ENCODE assay signal across 1 cellular context in the genomic region with DNA sequence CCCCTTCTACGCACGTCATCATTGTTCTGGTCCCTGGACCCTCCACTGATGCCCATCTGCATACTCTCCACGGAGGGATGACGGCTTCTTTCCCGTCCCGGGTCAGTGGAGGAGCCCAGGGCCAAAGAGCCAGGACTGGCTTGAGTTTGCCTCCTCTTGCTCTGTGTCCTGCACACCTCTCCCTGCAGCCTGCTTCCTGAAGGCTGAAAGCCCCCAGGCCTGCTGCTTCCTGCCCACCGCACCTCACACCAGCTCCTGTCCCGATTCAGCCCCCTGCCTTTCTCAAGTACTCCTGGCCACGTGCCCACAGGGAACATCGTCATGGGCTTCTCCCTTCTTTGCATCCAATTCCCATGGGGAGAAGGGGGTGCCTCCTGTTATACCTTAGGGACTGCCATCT.
TF ChIP-seq lines count a peak whose summit lies in the region.

No MANE protein-coding gene starts in this region.

TF ChIP-seq in WTC11, 78 proteins besides CTCF, POLR2A, EP300 and RAD21 (continued from another document):
- TF ChIP-seq, protein P1, sequence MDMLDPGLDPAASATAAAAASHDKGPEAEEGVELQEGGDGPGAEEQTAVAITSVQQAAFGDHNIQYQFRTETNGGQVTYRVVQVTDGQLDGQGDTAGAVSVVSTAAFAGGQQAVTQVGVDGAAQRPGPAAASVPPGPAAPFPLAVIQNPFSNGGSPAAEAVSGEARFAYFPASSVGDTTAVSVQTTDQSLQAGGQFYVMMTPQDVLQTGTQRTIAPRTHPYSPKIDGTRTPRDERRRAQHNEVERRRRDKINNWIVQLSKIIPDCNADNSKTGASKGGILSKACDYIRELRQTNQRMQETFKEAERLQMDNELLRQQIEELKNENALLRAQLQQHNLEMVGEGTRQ (CRISPR knock-in tag; IDR thresholded peaks at IDR 0.05): no peak
- TF ChIP-seq KAT7 (CRISPR knock-in tag; IDR thresholded peaks at IDR 0.05; ENCODE audit: borderline replicate concordance): no peak
- no peak for TF ChIP-seq ZNF138 (CRISPR knock-in tag; conservative IDR thresholded peaks at IDR 0.05)
- TF ChIP-seq GABPB1 (CRISPR knock-in tag; IDR thresholded peaks at IDR 0.05): no peak
- no peak for TF ChIP-seq ZNF121 (CRISPR knock-in tag; IDR thresholded peaks at IDR 0.05)
- TF ChIP-seq IRF2 (CRISPR knock-in tag; IDR thresholded peaks at IDR 0.05; ENCODE audit: borderline replicate concordance, low read depth): no peak
